In the genomic region with DNA sequence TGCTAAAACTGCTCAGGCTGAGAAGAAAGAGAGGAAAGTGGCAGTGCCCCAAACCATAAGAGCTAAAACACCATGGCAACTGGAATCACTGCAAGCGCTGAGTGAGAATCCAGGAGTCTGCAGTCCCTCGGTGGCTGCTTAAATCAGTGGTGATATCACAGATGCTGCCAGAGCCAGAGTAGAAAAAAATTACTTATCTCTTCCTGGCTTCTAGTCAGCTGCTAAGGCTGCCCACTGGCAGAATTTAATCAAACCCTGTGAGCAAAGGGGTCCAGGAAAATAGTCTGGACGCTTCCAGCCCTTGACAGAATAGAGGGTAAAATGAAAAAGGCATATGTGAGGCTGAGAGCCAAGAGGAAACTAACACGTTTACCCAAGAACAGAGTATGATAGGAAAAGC, we compare ENCODE assay signal across 31 cellular contexts.
"Had no signal": no experiment of that assay in that cellular context is flagged by ENCODE, and none has a peak within 500 bp of the region (broad histone marks: within the 10 kb centered on the region; RNA-seq: fewer than 3 reads in every experiment).

No MANE protein-coding gene starts in this region.

- H3K4me3 ChIP-seq: ascending aorta, cardiac muscle cell, colonic mucosa had no signal

- H3K4me1 ChIP-seq: ascending aorta, colonic mucosa had no signal

- ATAC-seq: activated CD4-positive, alpha-beta T cell treated with anti-CD3 and anti-CD28 coated beads for 36 hours; activated CD4-positive, CD25-positive, alpha-beta regulatory T cell treated with anti-CD3 and anti-CD28 coated beads, Interleukin-2, amount 50 U/mL, for 24 hours; activated CD8-positive, alpha-beta memory T cell treated with anti-CD3 and anti-CD28 coated beads, Interleukin-2, amount 10 ng/mL, durations not matched to agents 7 days and 5 days; activated CD8-positive, alpha-beta T cell treated with anti-CD3 and anti-CD28 coated beads, Interleukin-2, amount 10 ng/mL, durations not matched to agents 7 days and 5 days; activated naive CD8-positive, alpha-beta T cell treated with anti-CD3 and anti-CD28 coated beads, Interleukin-2, amount 50 U/mL, for 24 hours; WTC11 had no signal

- DNase-seq: activated CD4-positive, alpha-beta memory T cell treated with anti-CD3 and anti-CD28 coated beads, Interleukin-2, amount 10 ng/mL, durations not matched to agents 7 days and 5 days; activated CD4-positive, alpha-beta T cell treated with anti-CD3 and anti-CD28 coated beads for 1 hour; activated CD4-positive, alpha-beta T cell treated with anti-CD3 and anti-CD28 coated beads for 36 hours; activated CD4-positive, alpha-beta T cell treated with anti-CD3 and anti-CD28 coated beads for 48 hours; activated CD4-positive, alpha-beta T cell treated with anti-CD3 and anti-CD28 coated beads, Interleukin-2, amount 10 ng/mL, durations not matched to agents 7 days and 5 days; activated CD4-positive, alpha-beta T cell treated with anti-CD3 and anti-CD28 coated beads, Interleukin-2, amount 50 U/mL, for 48 hours; activated CD4-positive, CD25-positive, alpha-beta regulatory T cell; activated CD8-positive, alpha-beta memory T cell treated with anti-CD3 and anti-CD28 coated beads for 24 hours; activated CD8-positive, alpha-beta memory T cell treated with anti-CD3 and anti-CD28 coated beads, Interleukin-2, amount 10 ng/mL, durations not matched to agents 7 days and 5 days; activated CD8-positive, alpha-beta memory T cell treated with anti-CD3 and anti-CD28 coated beads, Interleukin-2, amount 50 U/mL, for 48 hours; activated CD8-positive, alpha-beta T cell treated with anti-CD3 and anti-CD28 coated beads, Interleukin-2, amount 10 ng/mL, durations not matched to agents 7 days and 5 days; activated effector memory CD4-positive, alpha-beta T cell treated with Interleukin-2 at 50 U/mL for 16 hours; activated gamma-delta T cell; activated naive CD4-positive, alpha-beta T cell treated with anti-CD3 and anti-CD28 coated beads, Interleukin-2, amount 10 ng/mL, durations not matched to agents 7 days and 5 days; activated naive CD4-positive, alpha-beta T cell treated with Interleukin-2 at 50 U/mL for 16 hours; activated naive CD8-positive, alpha-beta T cell treated with anti-CD3 and anti-CD28 coated beads, Interleukin-2, amount 10 ng/mL, durations not matched to agents 7 days and 5 days; activated naive CD8-positive, alpha-beta T cell treated with anti-CD3 and anti-CD28 coated beads, Interleukin-2, amount 50 U/mL, for 24 hours; activated T-cell treated with anti-CD3 and anti-CD28 coated beads, Interleukin-2, amount 50 U/mL, for 24 hours; activated T-cell treated with anti-CD3 and anti-CD28 coated beads, Interleukin-2, amount 50 U/mL, for 48 hours; amygdala; anterior cingulate cortex; caudate nucleus; cerebellar nuclear complex; colonic mucosa; T-helper 2 cell; T-helper 9 cell; WERI-Rb-1 had no signal

- H3K27me3 ChIP-seq: ascending aorta, cardiac muscle cell, colonic mucosa had no signal

- H3K9me3 ChIP-seq: ascending aorta, colonic mucosa had no signal

- H3K36me3 ChIP-seq: ascending aorta, cardiac muscle cell, colonic mucosa, WERI-Rb-1 had no signal
